27 cellular contexts compared by ENCODE assay signal in genomic region chr5:153714732-153715287, GRCh38.
DNase-seq lines count a peak whose midpoint lies in the region; ATAC-seq, FAIRE-seq and TF ChIP-seq lines count a peak whose summit lies in the region.
"Had no signal": no experiment of that assay in that cellular context is flagged by ENCODE, and none has a peak within 500 bp of the region (broad histone marks: within the 10 kb centered on the region; RNA-seq: fewer than 3 reads in every experiment).

No MANE protein-coding gene starts in this region.

- no peaks in the 10 kb centered on the region for H3K27me3 ChIP-seq in foreskin keratinocyte
- H3K27me3 ChIP-seq in smooth muscle cell (ENCODE audit: low read depth) = no peaks in the 10 kb centered on the region
- H3K27me3 ChIP-seq: ovary, upper lobe of right lung had no signal

- H3K79me2 ChIP-seq in smooth muscle cell (ENCODE audit: low read depth) = no peaks in the 10 kb centered on the region

- ATAC-seq in foreskin keratinocyte (peak; percentile 61), GM18909 (IDR thresholded peaks at IDR 0.05; ENCODE audit: poor library complexity, unreplicated experiment) (no peak)
- ATAC-seq: natural killer cell treated with Interleukin-12 subunit alpha and Interleukin-12 subunit beta and Interleukin-15 and Interleukin-18, amount 100 ng/mL, for 72 hours; T-helper 17 cell; upper lobe of right lung had no signal

- H4K20me1 ChIP-seq in smooth muscle cell (ENCODE audit: low read depth) = no peaks in the 10 kb centered on the region

- TF ChIP-seq CTCF in foreskin keratinocyte (conservative IDR thresholded peaks at IDR 0.05) = no peak
- no peak for TF ChIP-seq CTCF in smooth muscle cell (IDR thresholded peaks at IDR 0.05; ENCODE audit: borderline replicate concordance, insufficient read depth, poor library complexity, severe bottlenecking)

- no peak overlapping the region for H3K9ac ChIP-seq in smooth muscle cell (ENCODE audit: low read depth)

- H3K27ac ChIP-seq in foreskin keratinocyte = no peak overlapping the region
- no peak overlapping the region for H3K27ac ChIP-seq in smooth muscle cell (ENCODE audit: low read depth)
- H3K27ac ChIP-seq: ovary, SK-N-MC, upper lobe of right lung had no signal

- DNase-seq in GM03348 (ENCODE audit: low spot score) = peak; percentile 48
- peak; percentile 7 for DNase-seq in RKO (ENCODE audit: low spot score)
- DNase-seq in foreskin keratinocyte = peak in 1 of 2 donors; percentile 10
- peak; percentile 17 for DNase-seq in urothelium cell line (ENCODE audit: low spot score)
- no peak for DNase-seq in smooth muscle cell (lab: John Stamatoyannopoulos, UW; ENCODE audit: unreplicated experiment)
- no peak for DNase-seq in central memory CD4-positive, alpha-beta T cell
- DNase-seq: activated CD4-positive, alpha-beta memory T cell treated with anti-CD3 and anti-CD28 coated beads, Interleukin-2, amount 10 ng/mL, durations not matched to agents 7 days and 5 days; activated CD4-positive, alpha-beta T cell treated with anti-CD3 and anti-CD28 coated beads for 1 hour; activated naive CD8-positive, alpha-beta T cell treated with anti-CD3 and anti-CD28 coated beads for 36 hours; CD8-positive, alpha-beta memory T cell; DMS 273 treated with DMSO at 0.1 percent for 48 hours; midbrain; MV-4-11; NCI-H1436 treated with DMSO at 0.1 percent for 48 hours; NCI-H2107; NCI-H446; NCI-H82; ovary; small intestine; stimulated activated CD4-positive, alpha-beta T cell treated with anti-CD3 and anti-CD28 coated beads, Interleukin-1b, Interleukin-23, amount 100 ng/mL, for 48 hours; T-helper 17 cell; upper lobe of right lung had no signal

- H3F3A ChIP-seq in smooth muscle cell (ENCODE audit: low read depth) = no peaks in the 10 kb centered on the region

- no peaks in the 10 kb centered on the region for H3K36me3 ChIP-seq in smooth muscle cell (ENCODE audit: low read depth)
- H3K36me3 ChIP-seq: ovary, upper lobe of right lung had no signal

- no peak overlapping the region for H3K4me2 ChIP-seq in smooth muscle cell

- no peaks in the 10 kb centered on the region for H3K9me3 ChIP-seq in smooth muscle cell (replicated peaks; ENCODE audit: low read depth)
- H3K9me3 ChIP-seq: ovary, upper lobe of right lung had no signal

- H3K4me1 ChIP-seq in foreskin keratinocyte = no peaks in the 10 kb centered on the region
- H3K4me1 ChIP-seq in smooth muscle cell (ENCODE audit: low read depth) = no peaks in the 10 kb centered on the region
- H3K4me1 ChIP-seq: upper lobe of right lung had no signal

- no peak for FAIRE-seq in urothelium cell line (lab: Jason Lieb, UNC)
- FAIRE-seq: endothelial cell of umbilical vein, H54, small intestine had no signal

- no peak overlapping the region for H3K4me3 ChIP-seq in smooth muscle cell
- H3K4me3 ChIP-seq: ovary, SK-N-MC, upper lobe of right lung had no signal

- 78% methylated on average over 3 of the region's 3 CpGs for WGBS in smooth muscle cell (ENCODE audit: low lambda C conversion rate)

- H2AFZ ChIP-seq in smooth muscle cell (ENCODE audit: low read depth) = no peak overlapping the region

Comparison
In these comparisons a context has a peak if more than half of its experiments do, and no peak if none do; other contexts are left out.
1. DNase-seq: peak in GM03348 (single experiment), RKO (single experiment) and urothelium cell line (single experiment); none in smooth muscle cell (single experiment) and central memory CD4-positive, alpha-beta T cell (single experiment).